In the genomic region with DNA sequence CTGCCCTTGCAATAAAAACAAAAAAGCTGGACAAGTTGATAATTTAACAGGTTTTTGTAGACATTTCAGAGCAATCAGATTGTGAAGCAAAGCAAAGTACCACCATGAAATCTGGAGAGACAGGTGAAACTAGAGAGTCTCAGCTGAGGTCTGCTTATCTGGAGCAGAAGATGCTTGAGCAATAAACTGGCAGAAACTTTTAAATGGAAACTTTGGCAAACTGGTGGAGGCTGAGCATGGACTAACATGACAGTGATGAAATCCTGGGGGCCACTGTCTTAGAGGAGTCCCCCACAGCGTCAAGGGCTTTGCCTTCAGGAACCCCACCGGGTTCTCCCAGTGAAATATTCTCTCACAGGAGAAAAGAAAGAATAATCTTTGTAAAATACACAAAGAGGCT, we compare ENCODE assay signal across 15 cellular contexts.
DNase-seq lines count a peak whose midpoint lies in the region; ATAC-seq and TF ChIP-seq lines count a peak whose summit lies in the region.
"Had no signal": no experiment of that assay in that cellular context is flagged by ENCODE, and none has a peak within 500 bp of the region (broad histone marks: within the 10 kb centered on the region; RNA-seq: fewer than 3 reads in every experiment).

No MANE protein-coding gene starts in this region.

- TF ChIP-seq CTCF in endodermal cell (conservative IDR thresholded peaks at IDR 0.05) (no peak), neural progenitor cell (IDR thresholded peaks at IDR 0.05) (no peak)

- 20% methylated on average over 2 of the region's 2 CpGs for WGBS in HUES64
- whole genome bisulfite sequencing in endodermal cell (ENCODE audit: insufficient coverage in 1 of 2, insufficient read length in 1 of 2), 2 experiments: 42% methylated on average over 2 of the region's 2 CpGs; no CpG with 5 or more reads in 1 of the 2 experiments

- H3K27me3 Mint-ChIP-seq in CD8-positive, alpha-beta memory T cell: no peaks in the 10 kb centered on the region
- H3K27me3 Mint-ChIP-seq in endodermal cell (ENCODE audit: insufficient read depth) (no peaks in the 10 kb centered on the region), neural progenitor cell (ENCODE audit: insufficient read depth, low read depth) (no peaks in the 10 kb centered on the region)
- H3K27me3 Mint-ChIP-seq: CD4-positive, alpha-beta T cell had no signal

- no peak overlapping the region for H3K4me2 ChIP-seq in neural progenitor cell

- no peaks in the 10 kb centered on the region for H4K20me1 ChIP-seq in neural progenitor cell (ENCODE audit: low read depth)

- peak overlapping the region in 1 of 7 donors; percentile 60 for H3K4me3 Mint-ChIP-seq in CD8-positive, alpha-beta memory T cell
- no peak overlapping the region for H3K4me3 Mint-ChIP-seq in endodermal cell
- H3K4me3 Mint-ChIP-seq in neural progenitor cell: no peak overlapping the region
- H3K4me3 Mint-ChIP-seq: B cell; CD4-positive, alpha-beta T cell; H9 had no signal

- no peaks in the 10 kb centered on the region for H3K27me3 ChIP-seq in CD8-positive, alpha-beta memory T cell (ENCODE audit: insufficient read depth, low read length, poor library complexity, severe bottlenecking)
- H3K27me3 ChIP-seq in HUES64 (ENCODE audit: insufficient read depth, low read length): no peaks in the 10 kb centered on the region
- no peaks in the 10 kb centered on the region for H3K27me3 ChIP-seq in endodermal cell (ENCODE audit: control insufficient read depth, insufficient read depth, low read length, poor library complexity, severe bottlenecking)
- no peaks in the 10 kb centered on the region for H3K27me3 ChIP-seq in neural progenitor cell

- H3K4me3 ChIP-seq in CD8-positive, alpha-beta memory T cell (ENCODE audit: low read length): no peak overlapping the region
- H3K4me3 ChIP-seq in HUES64 (ENCODE audit: low read length) (no peak overlapping the region), endodermal cell (ENCODE audit: low read length) (no peak overlapping the region), neural progenitor cell (no peak overlapping the region)
- H3K4me3 ChIP-seq: GM12878 had no signal

- H2AFZ ChIP-seq in neural progenitor cell (replicated peaks): peak overlapping the region; percentile 62

- peaks cover 19 to 43% (median 30%) of the 10 kb centered on the region in 3 donors for H3K4me1 Mint-ChIP-seq in CD8-positive, alpha-beta memory T cell
- H3K4me1 Mint-ChIP-seq in endodermal cell (peaks cover 9% of the 10 kb centered on the region), neural progenitor cell (peaks cover 16% of the 10 kb centered on the region)
- H3K4me1 Mint-ChIP-seq: B cell had no signal

- no peaks in the 10 kb centered on the region for H3K9me3 ChIP-seq in CD8-positive, alpha-beta memory T cell (ENCODE audit: low read length)
- H3K9me3 ChIP-seq in HUES64 (ENCODE audit: insufficient read depth, low read depth, low read length) (no peaks in the 10 kb centered on the region), endodermal cell (ENCODE audit: control insufficient read depth, low read length) (no peaks in the 10 kb centered on the region), neural progenitor cell (ENCODE audit: low read depth) (no peaks in the 10 kb centered on the region)

- no peak for ATAC-seq in GM21737 (IDR thresholded peaks at IDR 0.05; ENCODE audit: unreplicated experiment)
- ATAC-seq in HG03460 (IDR thresholded peaks at IDR 0.05; ENCODE audit: unreplicated experiment): no peak
- ATAC-seq: GM12878 had no signal

- peaks cover 0 to 7% (median 0%) of the 10 kb centered on the region in 5 donors for H3K9me3 Mint-ChIP-seq in CD8-positive, alpha-beta memory T cell
- H3K9me3 Mint-ChIP-seq in endodermal cell: no peaks in the 10 kb centered on the region
- no peaks in the 10 kb centered on the region for H3K9me3 Mint-ChIP-seq in neural progenitor cell
- H3K9me3 Mint-ChIP-seq: CD4-positive, alpha-beta T cell; H9 had no signal

- H3K9ac ChIP-seq in HUES64 (ENCODE audit: low read depth, low read length) (no peak overlapping the region), endodermal cell (ENCODE audit: extremely low read depth, low read length, poor library complexity, severe bottlenecking) (no peak overlapping the region), neural progenitor cell (no peak overlapping the region)

- no peak overlapping the region for H3K27ac ChIP-seq in CD8-positive, alpha-beta memory T cell (ENCODE audit: low read depth, low read length)
- H3K27ac ChIP-seq in HUES64 (ENCODE audit: low read depth, low read length) (peak overlapping the region; percentile 71; the same call in 1 of the 2 replicates), endodermal cell (ENCODE audit: low read depth, low read length) (peak overlapping the region; percentile 34), neural progenitor cell (no peak overlapping the region)

- no peak for DNase-seq in CD8-positive, alpha-beta memory T cell
- no peak for DNase-seq in endodermal cell
- DNase-seq in neural progenitor cell (ENCODE audit: low spot score): no peak
- DNase-seq in activated naive CD4-positive, alpha-beta T cell treated with Interleukin-2 at 50 U/mL for 16 hours: no peak
- DNase-seq: ACHN; C1 segment of cervical spinal cord; CD4-positive, alpha-beta T cell; DMS79; GOT3; H9 had no signal

- H3K36me3 Mint-ChIP-seq in CD8-positive, alpha-beta memory T cell: peaks cover 0 to 29% (median 1%) of the 10 kb centered on the region in 3 donors
- H3K36me3 Mint-ChIP-seq in endodermal cell (ENCODE audit: low read depth) (no peaks in the 10 kb centered on the region), neural progenitor cell (no peaks in the 10 kb centered on the region)

- no peaks in the 10 kb centered on the region for H3K36me3 ChIP-seq in CD8-positive, alpha-beta memory T cell (ENCODE audit: insufficient read depth, low read length)
- H3K36me3 ChIP-seq in HUES64 (ENCODE audit: insufficient read depth, low read length): no peaks in the 10 kb centered on the region
- H3K36me3 ChIP-seq in endodermal cell (ENCODE audit: control insufficient read depth, insufficient read depth, low read length): no peaks in the 10 kb centered on the region
- no peaks in the 10 kb centered on the region for H3K36me3 ChIP-seq in neural progenitor cell

- CTCF ChIA-PET in CD8-positive, alpha-beta memory T cell (lab: Charles Lee): no interaction called here

- POLR2A ChIA-PET in CD8-positive, alpha-beta memory T cell (lab: Charles Lee): no interaction called here

- H3K79me2 ChIP-seq in neural progenitor cell (ENCODE audit: low read depth): no peaks in the 10 kb centered on the region

- no peaks in the 10 kb centered on the region for H3K4me1 ChIP-seq in CD8-positive, alpha-beta memory T cell (ENCODE audit: insufficient read depth, low read length)
- peaks cover 18% of the 10 kb centered on the region for H3K4me1 ChIP-seq in HUES64 (ENCODE audit: insufficient read depth, low read length)
- no peaks in the 10 kb centered on the region for H3K4me1 ChIP-seq in endodermal cell (ENCODE audit: control insufficient read depth, insufficient read depth, low read length)
- peaks cover 8% of the 10 kb centered on the region for H3K4me1 ChIP-seq in neural progenitor cell

- H3F3A ChIP-seq in neural progenitor cell (ENCODE audit: low read depth): no peaks in the 10 kb centered on the region

- peak overlapping the region in 5 of 8 donors; percentile 55 to 77 (median 61) for H3K27ac Mint-ChIP-seq in CD8-positive, alpha-beta memory T cell
- H3K27ac Mint-ChIP-seq in endodermal cell: no peak overlapping the region
- H3K27ac Mint-ChIP-seq in neural progenitor cell: no peak overlapping the region
- H3K27ac Mint-ChIP-seq: B cell; CD4-positive, alpha-beta T cell had no signal

Comparison
In these comparisons a context has a peak if more than half of its experiments do, and no peak if none do; other contexts are left out.
1. H3K27ac ChIP-seq: peak in HUES64 (single experiment) and endodermal cell (single experiment); none in CD8-positive, alpha-beta memory T cell (single experiment) and neural progenitor cell (single experiment).
2. H3K27ac Mint-ChIP-seq: peak in CD8-positive, alpha-beta memory T cell (5 of 8); none in endodermal cell (single experiment) and neural progenitor cell (single experiment).